Comparison of ENCODE assay signal across 28 cellular contexts in genomic region chr12:93939641-93940040, GRCh38.
"Had no signal": no experiment of that assay in that cellular context is flagged by ENCODE, and none has a peak within 500 bp of the region (broad histone marks: within the 10 kb centered on the region; RNA-seq: fewer than 3 reads in every experiment).

No MANE protein-coding gene starts in this region.

- H3K27me3 Mint-ChIP-seq: activated CD4-positive, alpha-beta memory T cell treated with anti-CD3 and anti-CD28 coated beads for 36 hours; activated CD4-positive, alpha-beta T cell treated with anti-CD3 and anti-CD28 coated beads for 36 hours; activated CD4-positive, alpha-beta T cell treated with anti-CD3 and anti-CD28 coated beads, Interleukin-2, amount 10 ng/mL, durations not matched to agents 24 days and 14 days; activated naive CD4-positive, alpha-beta T cell treated with anti-CD3 and anti-CD28 coated beads, Interleukin-2, amount 50 U/mL, for 24 hours; activated naive CD8-positive, alpha-beta T cell treated with anti-CD3 and anti-CD28 coated beads for 36 hours; activated naive CD8-positive, alpha-beta T cell treated with anti-CD3 and anti-CD28 coated beads, Interleukin-2, amount 50 U/mL, for 24 hours had no signal

- H3K9me3 Mint-ChIP-seq: activated naive CD4-positive, alpha-beta T cell treated with anti-CD3 and anti-CD28 coated beads, Interleukin-2, amount 50 U/mL, for 24 hours had no signal

- H3K27ac Mint-ChIP-seq: activated CD4-positive, alpha-beta memory T cell treated with anti-CD3 and anti-CD28 coated beads for 36 hours; activated CD4-positive, alpha-beta T cell treated with anti-CD3 and anti-CD28 coated beads for 36 hours; activated CD4-positive, alpha-beta T cell treated with anti-CD3 and anti-CD28 coated beads, Interleukin-2, amount 10 ng/mL, durations not matched to agents 24 days and 14 days; activated CD8-positive, alpha-beta memory T cell treated with anti-CD3 and anti-CD28 coated beads, Interleukin-2, amount 10 ng/mL, durations not matched to agents 7 days and 5 days; activated CD8-positive, alpha-beta T cell treated with anti-CD3 and anti-CD28 coated beads, Interleukin-2, amount 10 ng/mL, durations not matched to agents 7 days and 5 days; activated naive CD4-positive, alpha-beta T cell treated with anti-CD3 and anti-CD28 coated beads for 36 hours; activated naive CD4-positive, alpha-beta T cell treated with anti-CD3 and anti-CD28 coated beads, Interleukin-2, amount 50 U/mL, for 24 hours; activated naive CD8-positive, alpha-beta T cell treated with anti-CD3 and anti-CD28 coated beads for 36 hours; activated naive CD8-positive, alpha-beta T cell treated with anti-CD3 and anti-CD28 coated beads, Interleukin-2, amount 50 U/mL, for 24 hours; activated T-helper 1 cell treated with anti-CD3 and anti-CD28 coated beads, Interleukin-12 subunit alpha, Interleukin-12 subunit beta, Interleukin-2, Interleukin-4 antibody, amounts not matched to agents 30 ng/mL and 10 ng/mL and 1 ng/mL, durations not matched to agents 14 hours and 24 hours and 36 hours; activated T-helper 2 cell treated with anti-CD3 and anti-CD28 coated beads, Interferon-gamma antibody, Interleukin-2, Interleukin-4, amounts not matched to agents 10 μg/mL and 5 μg/mL and 100 μg/mL, durations not matched to agents 14 hours and 24 hours and 36 hours had no signal

- H3K4me3 Mint-ChIP-seq: activated CD4-positive, alpha-beta memory T cell treated with anti-CD3 and anti-CD28 coated beads for 36 hours; activated CD4-positive, alpha-beta T cell treated with anti-CD3 and anti-CD28 coated beads for 36 hours; activated CD4-positive, alpha-beta T cell treated with anti-CD3 and anti-CD28 coated beads, Interleukin-2, amount 10 ng/mL, durations not matched to agents 24 days and 14 days; activated CD8-positive, alpha-beta memory T cell treated with anti-CD3 and anti-CD28 coated beads, Interleukin-2, amount 10 ng/mL, durations not matched to agents 7 days and 5 days; activated CD8-positive, alpha-beta T cell treated with anti-CD3 and anti-CD28 coated beads, Interleukin-2, amount 10 ng/mL, durations not matched to agents 7 days and 5 days; activated naive CD4-positive, alpha-beta T cell treated with anti-CD3 and anti-CD28 coated beads for 36 hours; activated naive CD4-positive, alpha-beta T cell treated with anti-CD3 and anti-CD28 coated beads, Interleukin-2, amount 50 U/mL, for 24 hours; activated naive CD8-positive, alpha-beta T cell treated with anti-CD3 and anti-CD28 coated beads for 36 hours; activated naive CD8-positive, alpha-beta T cell treated with anti-CD3 and anti-CD28 coated beads, Interleukin-2, amount 50 U/mL, for 24 hours; activated T-helper 1 cell treated with anti-CD3 and anti-CD28 coated beads, Interleukin-12 subunit alpha, Interleukin-12 subunit beta, Interleukin-2, Interleukin-4 antibody, amounts not matched to agents 30 ng/mL and 10 ng/mL and 1 ng/mL, durations not matched to agents 14 hours and 24 hours and 36 hours had no signal

- H3K27me3 ChIP-seq: adrenal gland, body of pancreas, gastroesophageal sphincter had no signal

- DNase-seq: activated CD4-positive, alpha-beta memory T cell treated with anti-CD3 and anti-CD28 coated beads for 36 hours; activated CD4-positive, alpha-beta T cell treated with anti-CD3 and anti-CD28 coated beads for 36 hours; activated CD4-positive, alpha-beta T cell treated with anti-CD3 and anti-CD28 coated beads, Interleukin-2, amount 10 ng/mL, durations not matched to agents 24 days and 14 days; activated CD4-positive, CD25-positive, alpha-beta regulatory T cell; activated CD4-positive, CD25-positive, alpha-beta regulatory T cell treated with anti-CD3 and anti-CD28 coated beads, Interleukin-2, amount 50 U/mL, for 72 hours; activated CD8-positive, alpha-beta memory T cell treated with anti-CD3 and anti-CD28 coated beads, Interleukin-2, amount 10 ng/mL, durations not matched to agents 7 days and 5 days; activated CD8-positive, alpha-beta memory T cell treated with anti-CD3 and anti-CD28 coated beads, Interleukin-2, amount 50 U/mL, for 4 hours; activated CD8-positive, alpha-beta T cell treated with anti-CD3 and anti-CD28 coated beads, Interleukin-2, amount 10 ng/mL, durations not matched to agents 7 days and 5 days; activated effector memory CD4-positive, alpha-beta T cell treated with anti-CD3 and anti-CD28 coated beads, Interleukin-2, amount 50 U/mL, for 16 hours; activated naive CD4-positive, alpha-beta T cell treated with anti-CD3 and anti-CD28 coated beads for 36 hours; activated naive CD8-positive, alpha-beta T cell treated with anti-CD3 and anti-CD28 coated beads for 36 hours; activated naive CD8-positive, alpha-beta T cell treated with anti-CD3 and anti-CD28 coated beads, Interleukin-2, amount 50 U/mL, for 24 hours; activated T-cell treated with anti-CD3 and anti-CD28 coated beads, Interleukin-2, amount 50 U/mL, for 1 hour; activated T-cell treated with anti-CD3 and anti-CD28 coated beads, Interleukin-2, amount 50 U/mL, for 48 hours; amygdala; aorta; body of pancreas; caudate nucleus; effector CD8-positive, alpha-beta T cell; foreskin melanocyte; head of caudate nucleus; hippocampal formation; T1000 had no signal

- H3K4me1 ChIP-seq: body of pancreas, gastroesophageal sphincter had no signal

- H3K4me3 ChIP-seq: adrenal gland, body of pancreas, gastroesophageal sphincter had no signal

- H3K27ac ChIP-seq: adrenal gland, body of pancreas, gastroesophageal sphincter had no signal

- H3K9me3 ChIP-seq: body of pancreas had no signal

- H3K36me3 ChIP-seq: adrenal gland, gastroesophageal sphincter had no signal

- H3K36me3 Mint-ChIP-seq: activated CD8-positive, alpha-beta memory T cell treated with anti-CD3 and anti-CD28 coated beads, Interleukin-2, amount 10 ng/mL, durations not matched to agents 7 days and 5 days; activated naive CD8-positive, alpha-beta T cell treated with anti-CD3 and anti-CD28 coated beads for 36 hours had no signal

- H3K4me1 Mint-ChIP-seq: activated CD4-positive, alpha-beta T cell treated with anti-CD3 and anti-CD28 coated beads for 36 hours; activated CD8-positive, alpha-beta memory T cell treated with anti-CD3 and anti-CD28 coated beads, Interleukin-2, amount 10 ng/mL, durations not matched to agents 7 days and 5 days; activated naive CD4-positive, alpha-beta T cell treated with anti-CD3 and anti-CD28 coated beads, Interleukin-2, amount 50 U/mL, for 24 hours; activated naive CD8-positive, alpha-beta T cell treated with anti-CD3 and anti-CD28 coated beads for 36 hours; activated naive CD8-positive, alpha-beta T cell treated with anti-CD3 and anti-CD28 coated beads, Interleukin-2, amount 50 U/mL, for 24 hours had no signal
